In genomic region chr19:3981373-3981735, GRCh38 we compare ENCODE assay signal across 3 cellular contexts.
TF ChIP-seq lines count a peak whose summit lies in the region.

No MANE protein-coding gene starts in this region.

TF ChIP-seq in HEK293, 187 proteins besides CTCF, POLR2A, EP300 and RAD21 (continues in another document):
- no peak for TF ChIP-seq ZNF48 (tag by site-specific recombination; IDR thresholded peaks at IDR 0.05)
- no peak for TF ChIP-seq TCF7L2 (IDR thresholded peaks at IDR 0.05; ENCODE audit: borderline replicate concordance, low read depth, low read length)
- TF ChIP-seq ZNF791 (tag by site-specific recombination; IDR thresholded peaks at IDR 0.05) = no peak
- TF ChIP-seq KLF9 (tag by site-specific recombination; IDR thresholded peaks at IDR 0.05; ENCODE audit: low read depth) = no peak
- no peak for TF ChIP-seq ZNF423 (tag by site-specific recombination; IDR thresholded peaks at IDR 0.05)
- TF ChIP-seq ZBTB21 (tag by site-specific recombination; IDR thresholded peaks at IDR 0.05) = no peak
- TF ChIP-seq PRDM10 (tag by site-specific recombination; IDR thresholded peaks at IDR 0.05) = no peak
- TF ChIP-seq BCL11B (tag by site-specific recombination; IDR thresholded peaks at IDR 0.05; ENCODE audit: low read depth) = no peak
- TF ChIP-seq ZNF148 (tag by site-specific recombination; IDR thresholded peaks at IDR 0.05; ENCODE audit: borderline replicate concordance) = no peak

TF ChIP-seq in K562, 482 proteins besides CTCF, POLR2A, EP300 and RAD21:
- no peak for TF ChIP-seq ZFP91 (CRISPR knock-in tag; IDR thresholded peaks at IDR 0.05)
- TF ChIP-seq ZNF778 (CRISPR knock-in tag; IDR thresholded peaks at IDR 0.05) = no peak
- TF ChIP-seq BCOR (IDR thresholded peaks at IDR 0.05) = no peak
- no peak for TF ChIP-seq PRMT5 (CRISPR knock-in tag; IDR thresholded peaks at IDR 0.05)
- no peak for TF ChIP-seq SREBF2 (CRISPR knock-in tag; IDR thresholded peaks at IDR 0.05)
- no peak for TF ChIP-seq ZNF217 (CRISPR knock-in tag; IDR thresholded peaks at IDR 0.05)
- no peak for TF ChIP-seq XRCC3 (IDR thresholded peaks at IDR 0.05)
- TF ChIP-seq HDAC2 (IDR thresholded peaks at IDR 0.05) = no peak
- TF ChIP-seq ZBTB1 (CRISPR knock-in tag; IDR thresholded peaks at IDR 0.05; ENCODE audit: borderline replicate concordance, low read depth) = no peak
- no peak for TF ChIP-seq ESRRB (CRISPR knock-in tag; IDR thresholded peaks at IDR 0.05; ENCODE audit: borderline replicate concordance)
- no peak for TF ChIP-seq TAF9B (IDR thresholded peaks at IDR 0.05; ENCODE audit: partially characterized antibody)
- no peak for TF ChIP-seq ZNF431 (CRISPR knock-in tag; IDR thresholded peaks at IDR 0.05)
- TF ChIP-seq RERE (CRISPR knock-in tag; IDR thresholded peaks at IDR 0.05; ENCODE audit: borderline replicate concordance) = 0 out of 2 replicates have a peak, but pooled peaks have one; percentile 18
- no peak for TF ChIP-seq NFE2L1 (tag; IDR thresholded peaks at IDR 0.05; ENCODE audit: borderline replicate concordance, low read depth)
- 0 out of 2 replicates have a peak, but pooled peaks have one; percentile 15 for TF ChIP-seq SUPT5H (IDR thresholded peaks at IDR 0.05)
- TF ChIP-seq FOXP4 (CRISPR knock-in tag; IDR thresholded peaks at IDR 0.05; ENCODE audit: borderline replicate concordance) = no peak
- TF ChIP-seq ZKSCAN3 (CRISPR knock-in tag; IDR thresholded peaks at IDR 0.05) = no peak
- no peak for TF ChIP-seq ZZZ3 (IDR thresholded peaks at IDR 0.05)

TF ChIP-seq in HEK293T, 16 proteins besides CTCF, POLR2A, EP300 and RAD21:
- TF ChIP-seq TARDBP (IDR thresholded peaks at IDR 0.05) = no peak
- TF ChIP-seq FOXM1 (IDR thresholded peaks at IDR 0.05; ENCODE audit: borderline replicate concordance) = no peak
- TF ChIP-seq LEF1 (IDR thresholded peaks at IDR 0.05; ENCODE audit: borderline replicate concordance) = no peak
- TF ChIP-seq FOXK2 (IDR thresholded peaks at IDR 0.05) = no peak
- TF ChIP-seq SUZ12 (IDR thresholded peaks at IDR 0.05) = no peak
- TF ChIP-seq BHLHE40 (IDR thresholded peaks at IDR 0.05; ENCODE audit: borderline replicate concordance) = no peak
